In genomic region chr1:29121951-29122661, GRCh38 we compare ENCODE assay signal across 8 cellular contexts. TPM values are rescaled to one million over a fixed set of nuclear protein-coding genes. Genes with fewer than 3 reads are reported as not detected.
A peak's percentile ranks its signal among the peaks of the same experiment; 100 is the strongest.
DNase-seq lines count a peak whose midpoint lies in the region; ATAC-seq and TF ChIP-seq lines count a peak whose summit lies in the region.

No MANE protein-coding gene starts in this region.

- H3K27me3 ChIP-seq in lung (ENCODE audit: control insufficient read depth, insufficient read depth) = no peaks in the 10 kb centered on the region
- H3K27me3 ChIP-seq in vagina = no peaks in the 10 kb centered on the region

- 1 to 2% methylated on average over 43 to 75 of the region's 75 CpGs for WGBS in lung, 2 donors

- H3K36me3 ChIP-seq in lung (ENCODE audit: control insufficient read depth in 2 of 2, insufficient read depth in 2 of 2, low read length in 2 of 2) (peaks cover 4 to 5% of the 10 kb centered on the region in 2 donors), vagina (no peaks in the 10 kb centered on the region)

- H3K27ac ChIP-seq in lung (ENCODE audit: low read depth in 1 of 2, low read length in 1 of 2) = peak overlapping the region; percentile 37 to 87
- peak overlapping the region; percentile 94 for H3K27ac ChIP-seq in vagina

- DNase-seq in 8988T = peak; percentile 28
- DNase-seq in HFF-Myc (ENCODE audit: extremely low read depth, low read depth) = no peak
- peak; percentile 17 for DNase-seq in dermis blood vessel endothelial cell
- no peak for DNase-seq in lung (ENCODE audit: low spot score)
- DNase-seq in vagina (ENCODE audit: extremely low spot score in 2 of 2) = no peak
- no peak for DNase-seq in NCI-H774 (lab: John Stamatoyannopoulos, UW)

- H3K4me1 ChIP-seq in lung (ENCODE audit: control insufficient read depth in 2 of 2, insufficient read depth in 2 of 2, low read length in 2 of 2) (peaks cover 0 to 21% of the 10 kb centered on the region in 2 donors), vagina (peaks cover 66% of the 10 kb centered on the region)

- intact Hi-C loops in vagina (cut with DNase I) = loop anchor here (2.0 to 10.0 kb wide), 4 partner anchors 59 to 1595 kb away; partner anchors contain the start of gene SRSF4

- peak in 1 of 2 donors; percentile 18 for TF ChIP-seq POLR2A in vagina (IDR thresholded peaks at IDR 0.05)

- H3K9me3 ChIP-seq in lung (ENCODE audit: control insufficient read depth in 2 of 2, insufficient read depth in 1 of 2, low read length in 1 of 2) (no peaks in the 10 kb centered on the region), vagina (no peaks in the 10 kb centered on the region)

- H3K4me3 ChIP-seq in HFF-Myc (replicated peaks; ENCODE audit: low read depth, low read length) (peak overlapping the region; percentile 35), lung (peak overlapping the region; percentile 46), vagina (peak overlapping the region; percentile 67 to 75)

- ATAC-seq in lung (ENCODE audit: insufficient read depth, low FRiP score) (no peak), GM18909 (IDR thresholded peaks at IDR 0.05; ENCODE audit: poor library complexity, unreplicated experiment) (no peak), GM19324 (IDR thresholded peaks at IDR 0.05; ENCODE audit: low FRiP score, unreplicated experiment) (no peak)

- TF ChIP-seq CTCF in HFF-Myc (IDR thresholded peaks at IDR 0.05; ENCODE audit: low read depth, low read length, missing control alignments) = no peak
- TF ChIP-seq CTCF in lung (IDR thresholded peaks at IDR 0.05; ENCODE audit: control extremely low read depth, extremely low read depth) = no peak
- TF ChIP-seq CTCF in vagina (IDR thresholded peaks at IDR 0.05) = no peak

RNA-seq across cellular contexts. Expression of gene TMEM200B, which starts 1.6 kb away (rescaled TPM):
- total RNA-seq in dermis blood vessel endothelial cell (0.28 and 0.34 TPM in 2 replicates), lung (10 to 100 TPM in 1 of 2 donors, 1 to 10 TPM in 1; 6.0 to 10.5 TPM), vagina (25.8 TPM)
- polyA plus RNA-seq in lung = 1 to 10 TPM; 1.9 to 3.4 TPM

RNA-seq across cellular contexts. Expression of gene SRSF4, which starts 59.6 kb away (rescaled TPM):
- total RNA-seq in dermis blood vessel endothelial cell (47.2 and 52.9 TPM in 2 replicates), lung (10 to 100 TPM; 66.2 to 69.1 TPM), vagina (67.8 TPM)
- polyA plus RNA-seq in lung = 10 to 100 TPM; 56.7 to 69.3 TPM

Comparison
In these comparisons a context has a peak if more than half of its experiments do, and no peak if none do; other contexts are left out.
1. DNase-seq: peak in 8988T (single experiment) and dermis blood vessel endothelial cell (single experiment); none in HFF-Myc (single experiment), lung (single experiment), vagina (0 of 2) and NCI-H774 (single experiment).
2. Peak in every context shown above with its lines, with median percentiles within 50 percentile points of each other: H3K4me3 ChIP-seq.